Comparison of ENCODE assay signal across 12 cellular contexts in genomic region chr3:119508172-119508845, GRCh38. TPM values are rescaled to one million over a fixed set of nuclear protein-coding genes. Genes with fewer than 3 reads are reported as not detected.
DNase-seq lines count a peak whose midpoint lies in the region; ATAC-seq, FAIRE-seq and TF ChIP-seq lines count a peak whose summit lies in the region.
"Had no signal": no experiment of that assay in that cellular context is flagged by ENCODE, and none has a peak within 500 bp of the region (broad histone marks: within the 10 kb centered on the region; RNA-seq: fewer than 3 reads in every experiment).

No MANE protein-coding gene starts in this region.

- no peak overlapping the region for H3K27ac ChIP-seq in esophagus muscularis mucosa (replicated peaks in 1 of 4)
- no peak overlapping the region for H3K27ac ChIP-seq in aorta (ENCODE audit: low read depth in 1 of 2, low read length in 2 of 2)
- H3K27ac ChIP-seq: hepatocyte had no signal

- H3K27me3 Mint-ChIP-seq in activated naive CD8-positive, alpha-beta T cell treated with anti-CD3 and anti-CD28 coated beads, Interleukin-2, amount 10 ng/mL, durations not matched to agents 7 days and 5 days, result no peaks in the 10 kb centered on the region

- no peak for DNase-seq in GM12892 (ENCODE audit: insufficient read length)
- no peak for DNase-seq in activated naive CD8-positive, alpha-beta T cell treated with anti-CD3 and anti-CD28 coated beads, Interleukin-2, amount 10 ng/mL, durations not matched to agents 7 days and 5 days
- no peak for DNase-seq in esophagus muscularis mucosa (ENCODE audit: extremely low spot score)
- DNase-seq in aorta, result no peak
- DNase-seq in NCI-H524 (lab: John Stamatoyannopoulos, UW), result no peak
- DNase-seq: DMS153, NCI-H2171 treated with DMSO at 0.1 percent for 48 hours had no signal

- TF ChIP-seq POLR2A in GM12892 (IDR thresholded peaks at IDR 0.05; ENCODE audit: low read depth, low read length) (no peak), esophagus muscularis mucosa (IDR thresholded peaks at IDR 0.05; ENCODE audit: low read depth) (no peak)

- H3K4me1 Mint-ChIP-seq in activated naive CD8-positive, alpha-beta T cell treated with anti-CD3 and anti-CD28 coated beads, Interleukin-2, amount 10 ng/mL, durations not matched to agents 7 days and 5 days, result peaks cover 30% of the 10 kb centered on the region

- TF ChIP-seq CTCF in esophagus muscularis mucosa (IDR thresholded peaks at IDR 0.05), result no peak

- peaks cover 4 to 94% (median 61%) of the 10 kb centered on the region in 4 donors for H3K36me3 ChIP-seq in esophagus muscularis mucosa
- H3K36me3 ChIP-seq in aorta (ENCODE audit: control insufficient read depth in 1 of 2, insufficient read depth in 2 of 2, low read length in 1 of 2), result peaks cover 2% of the 10 kb centered on the region in 2 donors

- 63% methylated on average over 1 of the region's 1 CpG for whole genome bisulfite sequencing in esophagus muscularis mucosa
- WGBS in aorta, 2 donors, result 71 to 73% methylated on average over 1 of the region's 1 CpG

- peak; percentile 58 for ATAC-seq in GM19397 (IDR thresholded peaks at IDR 0.05; ENCODE audit: unreplicated experiment)
- peak; percentile 69 for ATAC-seq in HG03565 (IDR thresholded peaks at IDR 0.05; ENCODE audit: unreplicated experiment)
- ATAC-seq in activated naive CD8-positive, alpha-beta T cell treated with anti-CD3 and anti-CD28 coated beads, Interleukin-2, amount 10 ng/mL, durations not matched to agents 7 days and 5 days (ENCODE audit: low read depth), result peak; percentile 95
- ATAC-seq in GM21723 (IDR thresholded peaks at IDR 0.05; ENCODE audit: unreplicated experiment), result no peak
- no peak for ATAC-seq in aorta (ENCODE audit: low FRiP score)

- H3K4me1 ChIP-seq in esophagus muscularis mucosa (no peaks in the 10 kb centered on the region), aorta (ENCODE audit: control insufficient read depth in 1 of 2, insufficient read depth in 2 of 2, low read length in 2 of 2) (no peaks in the 10 kb centered on the region)

- H3K9me3 ChIP-seq in esophagus muscularis mucosa, result no peaks in the 10 kb centered on the region
- no peaks in the 10 kb centered on the region for H3K9me3 ChIP-seq in aorta (ENCODE audit: control insufficient read depth, low read length)

- TF ChIP-seq EP300 in esophagus muscularis mucosa (IDR thresholded peaks at IDR 0.05), result no peak

- H3K27me3 ChIP-seq in esophagus muscularis mucosa (no peaks in the 10 kb centered on the region), aorta (ENCODE audit: control insufficient read depth in 1 of 2, insufficient read depth in 2 of 2, low read length in 1 of 2) (no peaks in the 10 kb centered on the region)
- H3K27me3 ChIP-seq: hepatocyte had no signal

- peaks cover 43% of the 10 kb centered on the region for H3K36me3 Mint-ChIP-seq in activated naive CD8-positive, alpha-beta T cell treated with anti-CD3 and anti-CD28 coated beads, Interleukin-2, amount 10 ng/mL, durations not matched to agents 7 days and 5 days

- FAIRE-seq in GM12892 (lab: Jason Lieb, UNC), result peak; percentile 69

- peak overlapping the region; percentile 61 for H3K4me3 Mint-ChIP-seq in activated naive CD8-positive, alpha-beta T cell treated with anti-CD3 and anti-CD28 coated beads, Interleukin-2, amount 10 ng/mL, durations not matched to agents 7 days and 5 days

- POLR2A ChIA-PET in activated naive CD8-positive, alpha-beta T cell treated with anti-CD3 and anti-CD28 coated beads, Interleukin-2, amount 10 ng/mL, durations not matched to agents 7 days and 5 days (lab: Charles Lee), result interaction anchor here (0.6 to 3.0 kb wide), 6 partner anchors 10 to 160 kb away, joined by 3 to 22 read pairs (median 4); partner anchors contain the start of genes CD80, POGLUT1, TIMMDC1 and TMEM39A

- H3K9me3 Mint-ChIP-seq in activated naive CD8-positive, alpha-beta T cell treated with anti-CD3 and anti-CD28 coated beads, Interleukin-2, amount 10 ng/mL, durations not matched to agents 7 days and 5 days, result no peaks in the 10 kb centered on the region

- intact Hi-C loops in esophagus muscularis mucosa (cut with DNase I) (no loop called here), aorta (cut with DNase I) (no loop called here)

- H3K4me3 ChIP-seq in esophagus muscularis mucosa (no peak overlapping the region), aorta (ENCODE audit: low read length in 2 of 2) (no peak overlapping the region)
- H3K4me3 ChIP-seq: hepatocyte, skin epidermis had no signal

- peak overlapping the region; percentile 85 for H3K27ac Mint-ChIP-seq in activated naive CD8-positive, alpha-beta T cell treated with anti-CD3 and anti-CD28 coated beads, Interleukin-2, amount 10 ng/mL, durations not matched to agents 7 days and 5 days

RNA-seq across cellular contexts. Expression of gene TIMMDC1, which starts 10.0 kb away (rescaled TPM):
- polyA plus RNA-seq in GM12892 (2012; ENCODE audit: missing spikeins), result 54.5 TPM
- total RNA-seq in activated naive CD8-positive, alpha-beta T cell treated with anti-CD3 and anti-CD28 coated beads, Interleukin-2, amount 10 ng/mL, durations not matched to agents 7 days and 5 days, result 10 to 100 TPM; 72.9 to 76.0 TPM
- total RNA-seq in esophagus muscularis mucosa, result 10 to 100 TPM; 45.7 to 63.9 (median 54.7) TPM
- 10 to 100 TPM; 64.0 to 83.5 TPM for total RNA-seq in aorta
- polyA plus RNA-seq in aorta, result 10 to 100 TPM; 44.6 to 71.6 TPM

RNA-seq across cellular contexts. Expression of gene POGLUT1, which starts 39.5 kb away (rescaled TPM):
- polyA plus RNA-seq in GM12892 (2012; ENCODE audit: missing spikeins), result 14.6 TPM
- 10 to 100 TPM; 25.1 to 27.0 TPM for total RNA-seq in activated naive CD8-positive, alpha-beta T cell treated with anti-CD3 and anti-CD28 coated beads, Interleukin-2, amount 10 ng/mL, durations not matched to agents 7 days and 5 days
- total RNA-seq in esophagus muscularis mucosa, result 10 to 100 TPM in 3 of 4 donors, 1 to 10 TPM in 1; 9.2 to 13.9 (median 11.4) TPM
- total RNA-seq in aorta, result 10 to 100 TPM; 16.2 to 22.7 TPM
- polyA plus RNA-seq in aorta, result 1 to 10 TPM; 4.1 to 9.7 TPM

RNA-seq across cellular contexts. Expression of gene TMEM39A, which starts 44.9 kb away (rescaled TPM):
- polyA plus RNA-seq in GM12892 (2012; ENCODE audit: missing spikeins), result 15.3 TPM
- total RNA-seq in activated naive CD8-positive, alpha-beta T cell treated with anti-CD3 and anti-CD28 coated beads, Interleukin-2, amount 10 ng/mL, durations not matched to agents 7 days and 5 days, result 10 to 100 TPM; 29.8 to 35.0 TPM
- total RNA-seq in esophagus muscularis mucosa (10 to 100 TPM in 3 of 4 donors, 1 to 10 TPM in 1; 10.0 to 34.3 (median 25.9) TPM), aorta (10 to 100 TPM; 39.6 to 45.7 TPM)
- polyA plus RNA-seq in aorta, result 1 to 10 TPM; 7.5 to 8.5 TPM

RNA-seq across cellular contexts. Expression of gene CD80, which starts 51.1 kb away (rescaled TPM):
- polyA plus RNA-seq in GM12892 (2012; ENCODE audit: missing spikeins), result 59.9 TPM
- 10 to 100 TPM; 11.6 to 15.2 TPM for total RNA-seq in activated naive CD8-positive, alpha-beta T cell treated with anti-CD3 and anti-CD28 coated beads, Interleukin-2, amount 10 ng/mL, durations not matched to agents 7 days and 5 days
- total RNA-seq in esophagus muscularis mucosa (1 to 10 TPM in 1 of 4 donors, under 1 TPM in 1, not detected in 2; 0.26 to 1.3 TPM), aorta (1 to 10 TPM; 1.8 to 2.3 TPM)
- polyA plus RNA-seq in aorta, result under 1 TPM in 1 of 2 donors, not detected in 1; 0.38 TPM
- polyA plus RNA-seq: hepatocyte had no signal

Comparison
In these comparisons a context has a peak if more than half of its experiments do, and no peak if none do; other contexts are left out.
1. ATAC-seq: peak in GM19397 (single experiment), HG03565 (single experiment) and activated naive CD8-positive, alpha-beta T cell treated with anti-CD3 and anti-CD28 coated beads, Interleukin-2, amount 10 ng/mL, durations not matched to agents 7 days and 5 days (single experiment); none in GM21723 (single experiment) and aorta (single experiment).